Comparison of ENCODE assay signal across 1 cellular context in the genomic region with DNA sequence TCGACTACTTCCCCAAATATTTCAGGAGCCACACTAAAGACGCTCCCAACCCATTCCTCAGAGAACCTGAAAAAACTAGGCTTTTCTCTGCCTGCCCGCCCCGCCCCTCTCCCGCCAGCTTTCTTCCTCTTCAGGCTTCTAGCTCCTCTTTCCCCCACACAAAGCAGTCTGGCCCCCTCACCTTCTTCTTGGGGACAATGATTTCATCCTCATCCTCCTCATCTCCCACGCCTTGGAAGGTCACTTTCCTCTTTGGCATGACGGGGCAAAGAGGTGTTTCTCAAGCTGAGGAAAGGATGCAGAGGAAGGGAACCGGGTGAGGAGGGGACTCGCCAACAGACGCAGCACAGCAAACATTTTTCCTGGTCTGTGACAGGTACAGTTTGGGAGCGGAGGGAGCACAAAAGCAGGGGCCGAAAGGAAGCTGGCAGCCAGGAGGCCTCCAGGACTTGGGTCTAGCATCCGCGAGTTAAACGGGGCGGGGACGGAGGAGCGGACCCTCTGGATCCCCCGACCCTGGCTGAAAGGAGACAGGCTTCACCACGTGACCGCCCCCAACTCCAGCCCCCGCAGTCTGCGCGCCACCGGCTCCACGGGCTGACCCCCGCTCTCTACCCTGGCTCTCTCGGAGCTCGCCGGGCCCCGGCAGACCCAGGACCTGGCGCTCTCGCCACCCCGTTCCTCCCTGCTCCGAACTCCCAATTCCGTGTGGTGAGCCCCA.
TF ChIP-seq lines count a peak whose summit lies in the region.

No MANE protein-coding gene starts in this region.

TF ChIP-seq in HepG2, 621 proteins besides CTCF, POLR2A, EP300 and RAD21 (continued from another document and continues in another):
- TF ChIP-seq, protein P1, sequence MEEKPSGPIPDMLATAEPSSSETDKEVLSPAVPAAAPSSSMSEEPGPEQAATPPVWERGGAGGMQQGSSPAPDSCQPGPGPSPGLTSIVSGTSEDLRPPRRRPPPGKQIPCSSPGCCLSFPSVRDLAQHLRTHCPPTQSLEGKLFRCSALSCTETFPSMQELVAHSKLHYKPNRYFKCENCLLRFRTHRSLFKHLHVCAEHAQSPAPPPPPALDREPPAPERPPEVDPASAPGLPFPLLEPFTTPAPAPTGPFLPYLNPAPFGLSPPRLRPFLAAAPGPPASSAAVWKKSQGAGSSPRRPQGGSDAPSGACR (CRISPR knock-in tag; IDR thresholded peaks at IDR 0.05), result no peak
- no peak for TF ChIP-seq FOSL1 (CRISPR knock-in tag; IDR thresholded peaks at IDR 0.05; ENCODE audit: borderline replicate concordance)
- TF ChIP-seq, protein P2, sequence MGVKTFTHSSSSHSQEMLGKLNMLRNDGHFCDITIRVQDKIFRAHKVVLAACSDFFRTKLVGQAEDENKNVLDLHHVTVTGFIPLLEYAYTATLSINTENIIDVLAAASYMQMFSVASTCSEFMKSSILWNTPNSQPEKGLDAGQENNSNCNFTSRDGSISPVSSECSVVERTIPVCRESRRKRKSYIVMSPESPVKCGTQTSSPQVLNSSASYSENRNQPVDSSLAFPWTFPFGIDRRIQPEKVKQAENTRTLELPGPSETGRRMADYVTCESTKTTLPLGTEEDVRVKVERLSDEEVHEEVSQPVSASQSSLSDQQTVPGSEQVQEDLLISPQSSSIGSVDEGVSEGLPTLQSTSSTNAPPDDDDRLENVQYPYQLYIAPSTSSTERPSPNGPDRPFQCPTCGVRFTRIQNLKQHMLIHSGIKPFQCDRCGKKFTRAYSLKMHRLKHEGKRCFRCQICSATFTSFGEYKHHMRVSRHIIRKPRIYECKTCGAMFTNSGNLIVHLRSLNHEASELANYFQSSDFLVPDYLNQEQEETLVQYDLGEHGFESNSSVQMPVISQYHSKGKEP (CRISPR knock-in tag; IDR thresholded peaks at IDR 0.05), result no peak
- no peak for TF ChIP-seq MED1 (CRISPR knock-in tag; IDR thresholded peaks at IDR 0.05)
- TF ChIP-seq ZNF260 (CRISPR knock-in tag; IDR thresholded peaks at IDR 0.05; ENCODE audit: borderline replicate concordance, low read depth), result no peak
- TF ChIP-seq KLF12 (CRISPR knock-in tag; IDR thresholded peaks at IDR 0.05; ENCODE audit: borderline replicate concordance), result no peak
- TF ChIP-seq KDM4B (CRISPR knock-in tag; IDR thresholded peaks at IDR 0.05), result no peak
- TF ChIP-seq ZSCAN31 (CRISPR knock-in tag; IDR thresholded peaks at IDR 0.05; ENCODE audit: low read depth), result no peak
- no peak for TF ChIP-seq RBM22 (optimal IDR thresholded peaks at IDR 0.05; ENCODE audit: low read length)
- no peak for TF ChIP-seq NPAS2 (CRISPR knock-in tag; IDR thresholded peaks at IDR 0.05; ENCODE audit: borderline replicate concordance)
- 0 out of 2 replicates have a peak, but pooled peaks have one; percentile 65 for TF ChIP-seq TMF1 (CRISPR knock-in tag; IDR thresholded peaks at IDR 0.05; ENCODE audit: low read depth)
- no peak for TF ChIP-seq DNMT3B (CRISPR knock-in tag; conservative IDR thresholded peaks at IDR 0.05)
- TF ChIP-seq CC2D1A (CRISPR knock-in tag; IDR thresholded peaks at IDR 0.05), result no peak
- no peak for TF ChIP-seq CEBPB (IDR thresholded peaks at IDR 0.05; ENCODE audit: borderline replicate concordance, low read depth, low read length)
- no peak for TF ChIP-seq XBP1 (CRISPR knock-in tag; IDR thresholded peaks at IDR 0.05)
- TF ChIP-seq JUN (CRISPR knock-in tag; IDR thresholded peaks at IDR 0.05), result 0 out of 2 replicates have a peak, but pooled peaks have one; percentile 32
- TF ChIP-seq EHMT2 (IDR thresholded peaks at IDR 0.05; ENCODE audit: borderline replicate concordance, low read depth, low read length), result no peak
- no peak for TF ChIP-seq MAFK (conservative IDR thresholded peaks at IDR 0.05 in 1 of 2, IDR thresholded peaks at IDR 0.05 in 1 of 2; ENCODE audit: low read length in 2 of 2)
- no peak for TF ChIP-seq ZNF264 (CRISPR knock-in tag; IDR thresholded peaks at IDR 0.05)
- TF ChIP-seq, protein P3, sequence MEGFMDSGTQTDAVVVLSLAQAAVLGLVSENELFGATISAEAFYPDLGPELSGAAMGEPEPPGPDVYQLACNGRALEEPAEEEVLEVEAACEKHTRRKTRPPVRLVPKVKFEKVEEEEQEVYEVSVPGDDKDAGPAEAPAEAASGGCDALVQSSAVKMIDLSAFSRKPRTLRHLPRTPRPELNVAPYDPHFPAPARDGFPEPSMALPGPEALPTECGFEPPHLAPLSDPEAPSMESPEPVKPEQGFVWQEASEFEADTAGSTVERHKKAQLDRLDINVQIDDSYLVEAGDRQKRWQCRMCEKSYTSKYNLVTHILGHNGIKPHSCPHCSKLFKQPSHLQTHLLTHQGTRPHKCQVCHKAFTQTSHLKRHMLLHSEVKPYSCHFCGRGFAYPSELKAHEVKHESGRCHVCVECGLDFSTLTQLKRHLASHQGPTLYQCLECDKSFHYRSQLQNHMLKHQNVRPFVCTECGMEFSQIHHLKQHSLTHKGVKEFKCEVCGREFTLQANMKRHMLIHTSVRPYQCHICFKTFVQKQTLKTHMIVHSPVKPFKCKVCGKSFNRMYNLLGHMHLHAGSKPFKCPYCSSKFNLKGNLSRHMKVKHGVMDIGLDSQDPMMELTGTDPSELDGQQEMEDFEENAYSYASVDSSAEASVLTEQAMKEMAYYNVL (CRISPR knock-in tag; IDR thresholded peaks at IDR 0.05; ENCODE audit: borderline replicate concordance), result no peak
- no peak for TF ChIP-seq FOXM1 (CRISPR knock-in tag; IDR thresholded peaks at IDR 0.05)
- no peak for TF ChIP-seq HNRNPUL1 (IDR thresholded peaks at IDR 0.05; ENCODE audit: low read depth, low read length)
- TF ChIP-seq TSC22D2 (CRISPR knock-in tag; IDR thresholded peaks at IDR 0.05; ENCODE audit: borderline replicate concordance), result no peak
- TF ChIP-seq, protein P4, sequence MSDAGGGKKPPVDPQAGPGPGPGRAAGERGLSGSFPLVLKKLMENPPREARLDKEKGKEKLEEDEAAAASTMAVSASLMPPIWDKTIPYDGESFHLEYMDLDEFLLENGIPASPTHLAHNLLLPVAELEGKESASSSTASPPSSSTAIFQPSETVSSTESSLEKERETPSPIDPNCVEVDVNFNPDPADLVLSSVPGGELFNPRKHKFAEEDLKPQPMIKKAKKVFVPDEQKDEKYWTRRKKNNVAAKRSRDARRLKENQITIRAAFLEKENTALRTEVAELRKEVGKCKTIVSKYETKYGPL (CRISPR knock-in tag; IDR thresholded peaks at IDR 0.05), result no peak
- TF ChIP-seq ZNF543 (CRISPR knock-in tag; IDR thresholded peaks at IDR 0.05), result no peak
- TF ChIP-seq, protein P5, sequence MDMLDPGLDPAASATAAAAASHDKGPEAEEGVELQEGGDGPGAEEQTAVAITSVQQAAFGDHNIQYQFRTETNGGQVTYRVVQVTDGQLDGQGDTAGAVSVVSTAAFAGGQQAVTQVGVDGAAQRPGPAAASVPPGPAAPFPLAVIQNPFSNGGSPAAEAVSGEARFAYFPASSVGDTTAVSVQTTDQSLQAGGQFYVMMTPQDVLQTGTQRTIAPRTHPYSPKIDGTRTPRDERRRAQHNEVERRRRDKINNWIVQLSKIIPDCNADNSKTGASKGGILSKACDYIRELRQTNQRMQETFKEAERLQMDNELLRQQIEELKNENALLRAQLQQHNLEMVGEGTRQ (IDR thresholded peaks at IDR 0.05; ENCODE audit: low read depth, low read length), result peak; percentile 64; the same call in 1 of the 2 replicates
- TF ChIP-seq, protein P5 (CRISPR knock-in tag; IDR thresholded peaks at IDR 0.05; ENCODE audit: borderline replicate concordance), result no peak
- no peak for TF ChIP-seq NFYC (CRISPR knock-in tag; IDR thresholded peaks at IDR 0.05)
- TF ChIP-seq RFX1 (IDR thresholded peaks at IDR 0.05), result no peak
- TF ChIP-seq ZKSCAN8 (CRISPR knock-in tag; IDR thresholded peaks at IDR 0.05; ENCODE audit: borderline replicate concordance), result 0 out of 2 replicates have a peak, but pooled peaks have one; percentile 8
- TF ChIP-seq ZNF615 (CRISPR knock-in tag; IDR thresholded peaks at IDR 0.05; ENCODE audit: borderline replicate concordance), result 0 out of 2 replicates have a peak, but pooled peaks have one; percentile 34
- TF ChIP-seq, protein P6, sequence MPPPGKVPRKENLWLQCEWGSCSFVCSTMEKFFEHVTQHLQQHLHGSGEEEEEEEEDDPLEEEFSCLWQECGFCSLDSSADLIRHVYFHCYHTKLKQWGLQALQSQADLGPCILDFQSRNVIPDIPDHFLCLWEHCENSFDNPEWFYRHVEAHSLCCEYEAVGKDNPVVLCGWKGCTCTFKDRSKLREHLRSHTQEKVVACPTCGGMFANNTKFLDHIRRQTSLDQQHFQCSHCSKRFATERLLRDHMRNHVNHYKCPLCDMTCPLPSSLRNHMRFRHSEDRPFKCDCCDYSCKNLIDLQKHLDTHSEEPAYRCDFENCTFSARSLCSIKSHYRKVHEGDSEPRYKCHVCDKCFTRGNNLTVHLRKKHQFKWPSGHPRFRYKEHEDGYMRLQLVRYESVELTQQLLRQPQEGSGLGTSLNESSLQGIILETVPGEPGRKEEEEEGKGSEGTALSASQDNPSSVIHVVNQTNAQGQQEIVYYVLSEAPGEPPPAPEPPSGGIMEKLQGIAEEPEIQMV (CRISPR knock-in tag; IDR thresholded peaks at IDR 0.05; ENCODE audit: low read depth), result no peak
- no peak for TF ChIP-seq ARNT2 (CRISPR knock-in tag; IDR thresholded peaks at IDR 0.05; ENCODE audit: low read depth)
- TF ChIP-seq ZNF670 (CRISPR knock-in tag; IDR thresholded peaks at IDR 0.05; ENCODE audit: borderline replicate concordance), result peak; percentile 72; the same call in 1 of the 2 replicates
- TF ChIP-seq, protein P7, sequence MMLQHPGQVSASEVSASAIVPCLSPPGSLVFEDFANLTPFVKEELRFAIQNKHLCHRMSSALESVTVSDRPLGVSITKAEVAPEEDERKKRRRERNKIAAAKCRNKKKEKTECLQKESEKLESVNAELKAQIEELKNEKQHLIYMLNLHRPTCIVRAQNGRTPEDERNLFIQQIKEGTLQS (CRISPR knock-in tag; IDR thresholded peaks at IDR 0.05), result no peak
- TF ChIP-seq GPN1 (CRISPR knock-in tag; IDR thresholded peaks at IDR 0.05; ENCODE audit: borderline replicate concordance), result no peak
- no peak for TF ChIP-seq XRCC5 (optimal IDR thresholded peaks at IDR 0.05; ENCODE audit: low read length)
- no peak for TF ChIP-seq TOE1 (CRISPR knock-in tag; IDR thresholded peaks at IDR 0.05)
- TF ChIP-seq, protein P8, sequence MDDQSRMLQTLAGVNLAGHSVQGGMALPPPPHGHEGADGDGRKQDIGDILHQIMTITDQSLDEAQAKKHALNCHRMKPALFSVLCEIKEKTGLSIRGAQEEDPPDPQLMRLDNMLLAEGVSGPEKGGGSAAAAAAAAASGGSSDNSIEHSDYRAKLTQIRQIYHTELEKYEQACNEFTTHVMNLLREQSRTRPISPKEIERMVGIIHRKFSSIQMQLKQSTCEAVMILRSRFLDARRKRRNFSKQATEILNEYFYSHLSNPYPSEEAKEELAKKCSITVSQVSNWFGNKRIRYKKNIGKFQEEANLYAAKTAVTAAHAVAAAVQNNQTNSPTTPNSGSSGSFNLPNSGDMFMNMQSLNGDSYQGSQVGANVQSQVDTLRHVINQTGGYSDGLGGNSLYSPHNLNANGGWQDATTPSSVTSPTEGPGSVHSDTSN (CRISPR knock-in tag; IDR thresholded peaks at IDR 0.05; ENCODE audit: borderline replicate concordance), result no peak
- TF ChIP-seq, protein P9, sequence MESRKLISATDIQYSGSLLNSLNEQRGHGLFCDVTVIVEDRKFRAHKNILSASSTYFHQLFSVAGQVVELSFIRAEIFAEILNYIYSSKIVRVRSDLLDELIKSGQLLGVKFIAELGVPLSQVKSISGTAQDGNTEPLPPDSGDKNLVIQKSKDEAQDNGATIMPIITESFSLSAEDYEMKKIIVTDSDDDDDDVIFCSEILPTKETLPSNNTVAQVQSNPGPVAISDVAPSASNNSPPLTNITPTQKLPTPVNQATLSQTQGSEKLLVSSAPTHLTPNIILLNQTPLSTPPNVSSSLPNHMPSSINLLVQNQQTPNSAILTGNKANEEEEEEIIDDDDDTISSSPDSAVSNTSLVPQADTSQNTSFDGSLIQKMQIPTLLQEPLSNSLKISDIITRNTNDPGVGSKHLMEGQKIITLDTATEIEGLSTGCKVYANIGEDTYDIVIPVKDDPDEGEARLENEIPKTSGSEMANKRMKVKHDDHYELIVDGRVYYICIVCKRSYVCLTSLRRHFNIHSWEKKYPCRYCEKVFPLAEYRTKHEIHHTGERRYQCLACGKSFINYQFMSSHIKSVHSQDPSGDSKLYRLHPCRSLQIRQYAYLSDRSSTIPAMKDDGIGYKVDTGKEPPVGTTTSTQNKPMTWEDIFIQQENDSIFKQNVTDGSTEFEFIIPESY (CRISPR knock-in tag; IDR thresholded peaks at IDR 0.05), result no peak
- TF ChIP-seq, protein P10, sequence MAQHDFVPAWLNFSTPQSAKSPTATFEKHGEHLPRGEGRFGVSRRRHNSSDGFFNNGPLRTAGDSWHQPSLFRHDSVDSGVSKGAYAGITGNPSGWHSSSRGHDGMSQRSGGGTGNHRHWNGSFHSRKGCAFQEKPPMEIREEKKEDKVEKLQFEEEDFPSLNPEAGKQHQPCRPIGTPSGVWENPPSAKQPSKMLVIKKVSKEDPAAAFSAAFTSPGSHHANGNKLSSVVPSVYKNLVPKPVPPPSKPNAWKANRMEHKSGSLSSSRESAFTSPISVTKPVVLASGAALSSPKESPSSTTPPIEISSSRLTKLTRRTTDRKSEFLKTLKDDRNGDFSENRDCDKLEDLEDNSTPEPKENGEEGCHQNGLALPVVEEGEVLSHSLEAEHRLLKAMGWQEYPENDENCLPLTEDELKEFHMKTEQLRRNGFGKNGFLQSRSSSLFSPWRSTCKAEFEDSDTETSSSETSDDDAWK (CRISPR knock-in tag; IDR thresholded peaks at IDR 0.05), result no peak
